In genomic region chr3:15108082-15108545, GRCh38 we compare ENCODE assay signal across 1 cellular context.
TF ChIP-seq lines count a peak whose summit lies in the region.

No MANE protein-coding gene starts in this region.

TF ChIP-seq in HepG2, 621 proteins besides CTCF, POLR2A, EP300 and RAD21 (continued from another document and continues in another):
- TF ChIP-seq, protein P1, sequence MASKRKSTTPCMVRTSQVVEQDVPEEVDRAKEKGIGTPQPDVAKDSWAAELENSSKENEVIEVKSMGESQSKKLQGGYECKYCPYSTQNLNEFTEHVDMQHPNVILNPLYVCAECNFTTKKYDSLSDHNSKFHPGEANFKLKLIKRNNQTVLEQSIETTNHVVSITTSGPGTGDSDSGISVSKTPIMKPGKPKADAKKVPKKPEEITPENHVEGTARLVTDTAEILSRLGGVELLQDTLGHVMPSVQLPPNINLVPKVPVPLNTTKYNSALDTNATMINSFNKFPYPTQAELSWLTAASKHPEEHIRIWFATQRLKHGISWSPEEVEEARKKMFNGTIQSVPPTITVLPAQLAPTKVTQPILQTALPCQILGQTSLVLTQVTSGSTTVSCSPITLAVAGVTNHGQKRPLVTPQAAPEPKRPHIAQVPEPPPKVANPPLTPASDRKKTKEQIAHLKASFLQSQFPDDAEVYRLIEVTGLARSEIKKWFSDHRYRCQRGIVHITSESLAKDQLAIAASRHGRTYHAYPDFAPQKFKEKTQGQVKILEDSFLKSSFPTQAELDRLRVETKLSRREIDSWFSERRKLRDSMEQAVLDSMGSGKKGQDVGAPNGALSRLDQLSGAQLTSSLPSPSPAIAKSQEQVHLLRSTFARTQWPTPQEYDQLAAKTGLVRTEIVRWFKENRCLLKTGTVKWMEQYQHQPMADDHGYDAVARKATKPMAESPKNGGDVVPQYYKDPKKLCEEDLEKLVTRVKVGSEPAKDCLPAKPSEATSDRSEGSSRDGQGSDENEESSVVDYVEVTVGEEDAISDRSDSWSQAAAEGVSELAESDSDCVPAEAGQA (IDR thresholded peaks at IDR 0.05; ENCODE audit: low read depth): no peak
- TF ChIP-seq, protein P1 (CRISPR knock-in tag; IDR thresholded peaks at IDR 0.05; ENCODE audit: borderline replicate concordance): no peak
- TF ChIP-seq, protein P2, sequence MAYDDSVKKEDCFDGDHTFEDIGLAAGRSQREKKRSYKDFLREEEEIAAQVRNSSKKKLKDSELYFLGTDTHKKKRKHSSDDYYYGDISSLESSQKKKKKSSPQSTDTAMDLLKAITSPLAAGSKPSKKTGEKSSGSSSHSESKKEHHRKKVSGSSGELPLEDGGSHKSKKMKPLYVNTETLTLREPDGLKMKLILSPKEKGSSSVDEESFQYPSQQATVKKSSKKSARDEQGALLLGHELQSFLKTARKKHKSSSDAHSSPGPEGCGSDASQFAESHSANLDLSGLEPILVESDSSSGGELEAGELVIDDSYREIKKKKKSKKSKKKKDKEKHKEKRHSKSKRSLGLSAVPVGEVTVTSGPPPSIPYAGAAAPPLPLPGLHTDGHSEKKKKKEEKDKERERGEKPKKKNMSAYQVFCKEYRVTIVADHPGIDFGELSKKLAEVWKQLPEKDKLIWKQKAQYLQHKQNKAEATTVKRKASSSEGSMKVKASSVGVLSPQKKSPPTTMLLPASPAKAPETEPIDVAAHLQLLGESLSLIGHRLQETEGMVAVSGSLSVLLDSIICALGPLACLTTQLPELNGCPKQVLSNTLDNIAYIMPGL (CRISPR knock-in tag; IDR thresholded peaks at IDR 0.05; ENCODE audit: borderline replicate concordance in 1 of 2, low read depth in 1 of 2): peak in 1 of 2 experiments; percentile 50; a peak in 1 of 4 replicates
- TF ChIP-seq REST (IDR thresholded peaks at IDR 0.05; ENCODE audit: borderline replicate concordance in 1 of 2, low read depth in 1 of 2, low read length in 2 of 2) (no peak), NR0B2 (CRISPR knock-in tag; IDR thresholded peaks at IDR 0.05) (0 out of 2 replicates have a peak, but pooled peaks have one; percentile 37), ZNF558 (CRISPR knock-in tag; IDR thresholded peaks at IDR 0.05; ENCODE audit: borderline replicate concordance) (no peak), FOXK2 (IDR thresholded peaks at IDR 0.05) (no peak), SP140L (CRISPR knock-in tag; IDR thresholded peaks at IDR 0.05; ENCODE audit: borderline replicate concordance) (no peak), GZF1 (CRISPR knock-in tag; IDR thresholded peaks at IDR 0.05) (no peak), CCDC6 (CRISPR knock-in tag; IDR thresholded peaks at IDR 0.05) (no peak), PITX1 (CRISPR knock-in tag; IDR thresholded peaks at IDR 0.05) (no peak), TRIM24 (CRISPR knock-in tag; IDR thresholded peaks at IDR 0.05) (no peak), BRD4 (CRISPR knock-in tag; IDR thresholded peaks at IDR 0.05) (no peak), CCAR2 (optimal IDR thresholded peaks at IDR 0.05; ENCODE audit: low read depth, low read length) (no peak), ZSCAN12 (CRISPR knock-in tag; IDR thresholded peaks at IDR 0.05) (no peak), REPIN1 (CRISPR knock-in tag; IDR thresholded peaks at IDR 0.05; ENCODE audit: borderline replicate concordance, low read depth) (no peak), SNAI1 (CRISPR knock-in tag; IDR thresholded peaks at IDR 0.05; ENCODE audit: borderline replicate concordance) (no peak), PAF1 (CRISPR knock-in tag; IDR thresholded peaks at IDR 0.05) (no peak), THRA (CRISPR knock-in tag; IDR thresholded peaks at IDR 0.05; ENCODE audit: borderline replicate concordance) (no peak), PATZ1 (CRISPR knock-in tag; IDR thresholded peaks at IDR 0.05) (peak; percentile 78), ARID2 (CRISPR knock-in tag; IDR thresholded peaks at IDR 0.05; ENCODE audit: borderline replicate concordance) (no peak), NCOA1 (CRISPR knock-in tag; IDR thresholded peaks at IDR 0.05) (no peak), HOMEZ (CRISPR knock-in tag; IDR thresholded peaks at IDR 0.05; ENCODE audit: low read depth) (no peak), SP2 (CRISPR knock-in tag; IDR thresholded peaks at IDR 0.05) (no peak), ZSCAN9 (CRISPR knock-in tag; IDR thresholded peaks at IDR 0.05; ENCODE audit: borderline replicate concordance) (no peak), ARID5B (CRISPR knock-in tag; IDR thresholded peaks at IDR 0.05) (no peak), ZBTB7B (CRISPR knock-in tag; IDR thresholded peaks at IDR 0.05) (no peak), GABPA (IDR thresholded peaks at IDR 0.05; ENCODE audit: low read depth, low read length) (no peak), GABPA (CRISPR knock-in tag; IDR thresholded peaks at IDR 0.05; ENCODE audit: low read depth) (no peak), ZNF205 (CRISPR knock-in tag; IDR thresholded peaks at IDR 0.05) (no peak), NFE2L2 (IDR thresholded peaks at IDR 0.05; ENCODE audit: low read length) (no peak), XRCC5 (optimal IDR thresholded peaks at IDR 0.05; ENCODE audit: low read length) (peak; percentile 59), CHCHD3 (CRISPR knock-in tag; IDR thresholded peaks at IDR 0.05) (no peak), MIER3 (CRISPR knock-in tag; IDR thresholded peaks at IDR 0.05; ENCODE audit: borderline replicate concordance) (no peak), TRIM22 (IDR thresholded peaks at IDR 0.05) (no peak)
- TF ChIP-seq, protein P3, sequence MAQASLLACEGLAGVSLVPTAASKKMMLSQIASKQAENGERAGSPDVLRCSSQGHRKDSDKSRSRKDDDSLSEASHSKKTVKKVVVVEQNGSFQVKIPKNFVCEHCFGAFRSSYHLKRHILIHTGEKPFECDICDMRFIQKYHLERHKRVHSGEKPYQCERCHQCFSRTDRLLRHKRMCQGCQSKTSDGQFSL (CRISPR knock-in tag; IDR thresholded peaks at IDR 0.05): no peak
